In the genomic region with DNA sequence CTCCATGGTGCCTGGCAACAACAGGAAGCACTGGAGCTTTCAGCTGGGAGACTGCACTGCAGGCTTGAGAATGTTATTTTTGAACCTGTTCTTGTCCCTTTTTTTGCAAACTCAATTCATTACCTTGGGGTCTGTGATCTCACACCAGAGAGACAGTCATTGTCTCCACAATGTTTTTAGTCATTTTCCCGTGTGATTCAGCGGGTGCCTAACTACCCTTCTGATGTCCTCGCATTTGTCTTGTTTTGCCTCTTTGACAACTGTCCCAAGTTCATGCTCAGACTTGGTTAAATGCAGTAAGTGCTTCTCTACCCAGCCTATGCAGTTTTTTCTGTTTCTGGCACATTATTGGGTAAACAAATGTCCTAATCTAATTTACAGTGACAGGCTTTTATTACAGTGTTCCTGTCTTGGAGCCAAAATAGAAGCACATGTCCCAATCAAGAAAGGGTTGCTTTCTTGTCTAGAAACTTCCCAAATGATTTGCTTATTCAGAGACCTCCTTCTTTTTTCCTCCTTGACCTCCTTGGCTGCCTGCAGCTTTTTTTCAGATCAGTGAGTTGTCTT, we compare ENCODE assay signal across 14 cellular contexts.
A peak's percentile ranks its signal among the peaks of the same experiment; 100 is the strongest.
DNase-seq lines count a peak whose midpoint lies in the region; ATAC-seq and TF ChIP-seq lines count a peak whose summit lies in the region.
"Had no signal": no experiment of that assay in that cellular context is flagged by ENCODE, and none has a peak within 500 bp of the region (broad histone marks: within the 10 kb centered on the region; RNA-seq: fewer than 3 reads in every experiment).

No MANE protein-coding gene starts in this region.

- ATAC-seq in SK-N-SH treated with all-trans-retinoic acid at 6 μM for 48 hours (peak; percentile 71), left lung (no peak), GM18498 (IDR thresholded peaks at IDR 0.05; ENCODE audit: unreplicated experiment) (no peak)
- ATAC-seq: right cardiac atrium had no signal

- intact Hi-C loops in ascending aorta (cut with DNase I), result no loop called here
- intact Hi-C loops in left lung (cut with DNase I), result no loop called here

- TF ChIP-seq CTCF in HFFc6 (IDR thresholded peaks at IDR 0.05), result no peak
- no peak for TF ChIP-seq CTCF in ascending aorta (IDR thresholded peaks at IDR 0.05)
- no peak for TF ChIP-seq CTCF in left lung (IDR thresholded peaks at IDR 0.05)

- H3K36me3 ChIP-seq in ascending aorta (no peaks in the 10 kb centered on the region), left lung (no peaks in the 10 kb centered on the region)
- H3K36me3 ChIP-seq: cardiac muscle cell had no signal

- H3K27ac ChIP-seq in ascending aorta (no peak overlapping the region), left lung (no peak overlapping the region)
- H3K27ac ChIP-seq: cardiac muscle cell had no signal

- peaks cover 26% of the 10 kb centered on the region for H3K4me1 Mint-ChIP-seq in HFFc6 (ENCODE audit: low read depth)
- H3K4me1 Mint-ChIP-seq: CD4-positive, CD25-positive, alpha-beta regulatory T cell had no signal

- no peaks in the 10 kb centered on the region; the same call in 1 of the 2 replicates for H3K36me3 Mint-ChIP-seq in HFFc6 (ENCODE audit: low read depth)
- H3K36me3 Mint-ChIP-seq: CD4-positive, CD25-positive, alpha-beta regulatory T cell had no signal

- H3K4me3 Mint-ChIP-seq in HFFc6, result peak overlapping the region; percentile 70
- H3K4me3 Mint-ChIP-seq: CD4-positive, CD25-positive, alpha-beta regulatory T cell had no signal

- H3K9me3 ChIP-seq in ascending aorta (no peaks in the 10 kb centered on the region), left lung (peaks cover 0 to 6% of the 10 kb centered on the region in 2 donors)

- H3K27me3 ChIP-seq in ascending aorta (no peaks in the 10 kb centered on the region), left lung (no peaks in the 10 kb centered on the region)
- H3K27me3 ChIP-seq: cardiac muscle cell had no signal

- peaks cover 12% of the 10 kb centered on the region for H3K9me3 Mint-ChIP-seq in HFFc6

- peak; percentile 8 for DNase-seq in HFFc6
- peak; percentile 18 for DNase-seq in foreskin melanocyte
- DNase-seq in renal cortical epithelial cell (ENCODE audit: low read depth), result peak; percentile 19
- no peak for DNase-seq in ascending aorta (ENCODE audit: low spot score in 2 of 2)
- DNase-seq in left lung, result no peak
- DNase-seq: activated CD4-positive, CD25-positive, alpha-beta regulatory T cell treated with anti-CD3 and anti-CD28 coated beads, Interleukin-2, amount 50 U/mL, for 72 hours; CD4-positive, CD25-positive, alpha-beta regulatory T cell; erythroblast; GDM1; NK-92 treated with Interleukin-12 subunit alpha and Interleukin-12 subunit beta, amount 100 ng/mL, for 24 hours; right cardiac atrium had no signal

- peak overlapping the region; percentile 62 for H3K27ac Mint-ChIP-seq in HFFc6
- H3K27ac Mint-ChIP-seq: CD4-positive, CD25-positive, alpha-beta regulatory T cell had no signal

- H3K4me1 ChIP-seq in ascending aorta (no peaks in the 10 kb centered on the region), left lung (no peaks in the 10 kb centered on the region)

- no peaks in the 10 kb centered on the region; the same call in 1 of the 2 replicates for H3K27me3 Mint-ChIP-seq in HFFc6 (ENCODE audit: insufficient read depth)

- H3K4me3 ChIP-seq in ascending aorta (no peak overlapping the region), left lung (no peak overlapping the region)
- H3K4me3 ChIP-seq: cardiac muscle cell had no signal

TF ChIP-seq in SK-N-SH treated with all-trans-retinoic acid at 6 μM for 48 hours, 23 proteins besides CTCF, POLR2A, EP300 and RAD21:
- TF ChIP-seq, protein P1, sequence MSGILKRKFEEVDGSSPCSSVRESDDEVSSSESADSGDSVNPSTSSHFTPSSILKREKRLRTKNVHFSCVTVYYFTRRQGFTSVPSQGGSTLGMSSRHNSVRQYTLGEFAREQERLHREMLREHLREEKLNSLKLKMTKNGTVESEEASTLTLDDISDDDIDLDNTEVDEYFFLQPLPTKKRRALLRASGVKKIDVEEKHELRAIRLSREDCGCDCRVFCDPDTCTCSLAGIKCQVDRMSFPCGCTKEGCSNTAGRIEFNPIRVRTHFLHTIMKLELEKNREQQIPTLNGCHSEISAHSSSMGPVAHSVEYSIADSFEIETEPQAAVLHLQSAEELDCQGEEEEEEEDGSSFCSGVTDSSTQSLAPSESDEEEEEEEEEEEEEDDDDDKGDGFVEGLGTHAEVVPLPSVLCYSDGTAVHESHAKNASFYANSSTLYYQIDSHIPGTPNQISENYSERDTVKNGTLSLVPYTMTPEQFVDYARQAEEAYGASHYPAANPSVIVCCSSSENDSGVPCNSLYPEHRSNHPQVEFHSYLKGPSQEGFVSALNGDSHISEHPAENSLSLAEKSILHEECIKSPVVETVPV (CRISPR knock-in tag; IDR thresholded peaks at IDR 0.05), result no peak
- TF ChIP-seq ZNF70 (CRISPR knock-in tag; IDR thresholded peaks at IDR 0.05) (no peak), RARB (CRISPR knock-in tag; IDR thresholded peaks at IDR 0.05) (no peak), TCF4 (CRISPR knock-in tag; IDR thresholded peaks at IDR 0.05; ENCODE audit: borderline replicate concordance) (no peak), ESRRG (CRISPR knock-in tag; IDR thresholded peaks at IDR 0.05) (no peak), ISL1 (CRISPR knock-in tag; IDR thresholded peaks at IDR 0.05) (no peak), TOX (CRISPR knock-in tag; IDR thresholded peaks at IDR 0.05; ENCODE audit: borderline replicate concordance) (no peak), SNAI2 (CRISPR knock-in tag; IDR thresholded peaks at IDR 0.05) (no peak), ARNTL (CRISPR knock-in tag; IDR thresholded peaks at IDR 0.05; ENCODE audit: borderline replicate concordance, low read depth) (no peak), OSR1 (CRISPR knock-in tag; IDR thresholded peaks at IDR 0.05) (no peak), ZNF565 (CRISPR knock-in tag; conservative IDR thresholded peaks at IDR 0.05; ENCODE audit: low read depth) (no peak), BACH2 (CRISPR knock-in tag; IDR thresholded peaks at IDR 0.05; ENCODE audit: borderline replicate concordance) (no peak), CSDC2 (CRISPR knock-in tag; IDR thresholded peaks at IDR 0.05) (no peak), PPARA (CRISPR knock-in tag; IDR thresholded peaks at IDR 0.05; ENCODE audit: borderline replicate concordance) (no peak), ZC3H10 (CRISPR knock-in tag; IDR thresholded peaks at IDR 0.05) (no peak), ZNF8 (CRISPR knock-in tag; IDR thresholded peaks at IDR 0.05) (no peak)
- TF ChIP-seq, protein P2, sequence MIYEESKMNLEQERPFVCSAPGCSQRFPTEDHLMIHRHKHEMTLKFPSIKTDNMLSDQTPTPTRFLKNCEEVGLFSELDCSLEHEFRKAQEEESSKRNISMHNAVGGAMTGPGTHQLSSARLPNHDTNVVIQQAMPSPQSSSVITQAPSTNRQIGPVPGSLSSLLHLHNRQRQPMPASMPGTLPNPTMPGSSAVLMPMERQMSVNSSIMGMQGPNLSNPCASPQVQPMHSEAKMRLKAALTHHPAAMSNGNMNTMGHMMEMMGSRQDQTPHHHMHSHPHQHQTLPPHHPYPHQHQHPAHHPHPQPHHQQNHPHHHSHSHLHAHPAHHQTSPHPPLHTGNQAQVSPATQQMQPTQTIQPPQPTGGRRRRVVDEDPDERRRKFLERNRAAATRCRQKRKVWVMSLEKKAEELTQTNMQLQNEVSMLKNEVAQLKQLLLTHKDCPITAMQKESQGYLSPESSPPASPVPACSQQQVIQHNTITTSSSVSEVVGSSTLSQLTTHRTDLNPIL (CRISPR knock-in tag; IDR thresholded peaks at IDR 0.05; ENCODE audit: low read depth), result no peak
- TF ChIP-seq, protein P3, sequence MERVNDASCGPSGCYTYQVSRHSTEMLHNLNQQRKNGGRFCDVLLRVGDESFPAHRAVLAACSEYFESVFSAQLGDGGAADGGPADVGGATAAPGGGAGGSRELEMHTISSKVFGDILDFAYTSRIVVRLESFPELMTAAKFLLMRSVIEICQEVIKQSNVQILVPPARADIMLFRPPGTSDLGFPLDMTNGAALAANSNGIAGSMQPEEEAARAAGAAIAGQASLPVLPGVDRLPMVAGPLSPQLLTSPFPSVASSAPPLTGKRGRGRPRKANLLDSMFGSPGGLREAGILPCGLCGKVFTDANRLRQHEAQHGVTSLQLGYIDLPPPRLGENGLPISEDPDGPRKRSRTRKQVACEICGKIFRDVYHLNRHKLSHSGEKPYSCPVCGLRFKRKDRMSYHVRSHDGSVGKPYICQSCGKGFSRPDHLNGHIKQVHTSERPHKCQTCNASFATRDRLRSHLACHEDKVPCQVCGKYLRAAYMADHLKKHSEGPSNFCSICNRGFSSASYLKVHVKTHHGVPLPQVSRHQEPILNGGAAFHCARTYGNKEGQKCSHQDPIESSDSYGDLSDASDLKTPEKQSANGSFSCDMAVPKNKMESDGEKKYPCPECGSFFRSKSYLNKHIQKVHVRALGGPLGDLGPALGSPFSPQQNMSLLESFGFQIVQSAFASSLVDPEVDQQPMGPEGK (CRISPR knock-in tag; IDR thresholded peaks at IDR 0.05; ENCODE audit: borderline replicate concordance), result no peak
- TF ChIP-seq, protein P4, sequence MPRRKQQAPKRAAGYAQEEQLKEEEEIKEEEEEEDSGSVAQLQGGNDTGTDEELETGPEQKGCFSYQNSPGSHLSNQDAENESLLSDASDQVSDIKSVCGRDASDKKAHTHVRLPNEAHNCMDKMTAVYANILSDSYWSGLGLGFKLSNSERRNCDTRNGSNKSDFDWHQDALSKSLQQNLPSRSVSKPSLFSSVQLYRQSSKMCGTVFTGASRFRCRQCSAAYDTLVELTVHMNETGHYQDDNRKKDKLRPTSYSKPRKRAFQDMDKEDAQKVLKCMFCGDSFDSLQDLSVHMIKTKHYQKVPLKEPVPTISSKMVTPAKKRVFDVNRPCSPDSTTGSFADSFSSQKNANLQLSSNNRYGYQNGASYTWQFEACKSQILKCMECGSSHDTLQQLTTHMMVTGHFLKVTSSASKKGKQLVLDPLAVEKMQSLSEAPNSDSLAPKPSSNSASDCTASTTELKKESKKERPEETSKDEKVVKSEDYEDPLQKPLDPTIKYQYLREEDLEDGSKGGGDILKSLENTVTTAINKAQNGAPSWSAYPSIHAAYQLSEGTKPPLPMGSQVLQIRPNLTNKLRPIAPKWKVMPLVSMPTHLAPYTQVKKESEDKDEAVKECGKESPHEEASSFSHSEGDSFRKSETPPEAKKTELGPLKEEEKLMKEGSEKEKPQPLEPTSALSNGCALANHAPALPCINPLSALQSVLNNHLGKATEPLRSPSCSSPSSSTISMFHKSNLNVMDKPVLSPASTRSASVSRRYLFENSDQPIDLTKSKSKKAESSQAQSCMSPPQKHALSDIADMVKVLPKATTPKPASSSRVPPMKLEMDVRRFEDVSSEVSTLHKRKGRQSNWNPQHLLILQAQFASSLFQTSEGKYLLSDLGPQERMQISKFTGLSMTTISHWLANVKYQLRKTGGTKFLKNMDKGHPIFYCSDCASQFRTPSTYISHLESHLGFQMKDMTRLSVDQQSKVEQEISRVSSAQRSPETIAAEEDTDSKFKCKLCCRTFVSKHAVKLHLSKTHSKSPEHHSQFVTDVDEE (CRISPR knock-in tag; IDR thresholded peaks at IDR 0.05), result no peak

Comparison
In these comparisons a context has a peak if more than half of its experiments do, and no peak if none do; other contexts are left out.
1. DNase-seq: peak in HFFc6 (single experiment), foreskin melanocyte (single experiment) and renal cortical epithelial cell (single experiment); none in ascending aorta (0 of 2) and left lung (0 of 2).